15 cellular contexts compared by ENCODE assay signal in genomic region chr17:42363231-42363630, GRCh38. TPM values are rescaled to one million over a fixed set of nuclear protein-coding genes. Genes with fewer than 3 reads are reported as not detected.
DNase-seq lines count a peak whose midpoint lies in the region; ATAC-seq and TF ChIP-seq lines count a peak whose summit lies in the region.
"Had no signal": no experiment of that assay in that cellular context is flagged by ENCODE, and none has a peak within 500 bp of the region (broad histone marks: within the 10 kb centered on the region; RNA-seq: fewer than 3 reads in every experiment).

No MANE protein-coding gene starts in this region.

- H3K9me3 ChIP-seq in ascending aorta: no peaks in the 10 kb centered on the region
- H3K9me3 ChIP-seq: spleen, stomach had no signal

- H3K9me3 Mint-ChIP-seq in stimulated activated naive CD8-positive, alpha-beta T cell treated with anti-CD3 and anti-CD28 coated beads, Interleukin-15, Interleukin-2, amounts not matched to agents 100 ng/mL and 50 ng/mL, for 24 hours: no peaks in the 10 kb centered on the region
- H3K9me3 Mint-ChIP-seq in natural killer cell: no peaks in the 10 kb centered on the region

- peak overlapping the region; percentile 79 to 88 for H3K27ac ChIP-seq in ascending aorta
- H3K27ac ChIP-seq: stomach had no signal

- TF ChIP-seq CTCF in ascending aorta (IDR thresholded peaks at IDR 0.05): no peak
- no peak for TF ChIP-seq CTCF in natural killer cell (IDR thresholded peaks at IDR 0.05)

- H3K36me3 ChIP-seq in ascending aorta: no peaks in the 10 kb centered on the region
- H3K36me3 ChIP-seq: stomach had no signal

- DNase-seq in stimulated activated naive CD8-positive, alpha-beta T cell treated with anti-CD3 and anti-CD28 coated beads, Interleukin-15, Interleukin-2, amounts not matched to agents 100 U/mL and 50 U/mL, for 24 hours: no peak
- DNase-seq in ascending aorta (ENCODE audit: low spot score in 2 of 2) (no peak), natural killer cell (no peak), mucosa of gallbladder (ENCODE audit: low spot score) (no peak)
- DNase-seq: activated CD4-positive, alpha-beta T cell treated with anti-CD3 and anti-CD28 coated beads for 4 hours; activated effector memory CD4-positive, alpha-beta T cell treated with anti-CD3 and anti-CD28 coated beads, Interleukin-2, amount 50 U/mL, for 16 hours; hippocampal formation; left colon; NCI-H1436 treated with DMSO at 0.1 percent for 48 hours; spleen; stomach had no signal

- peaks cover 86% of the 10 kb centered on the region for H3K4me1 Mint-ChIP-seq in stimulated activated naive CD8-positive, alpha-beta T cell treated with anti-CD3 and anti-CD28 coated beads, Interleukin-15, Interleukin-2, amounts not matched to agents 100 ng/mL and 50 ng/mL, for 24 hours (ENCODE audit: low read depth)
- peaks cover 74 to 78% of the 10 kb centered on the region in 2 donors for H3K4me1 Mint-ChIP-seq in natural killer cell

- no peak for ATAC-seq in stimulated activated naive CD8-positive, alpha-beta T cell treated with anti-CD3 and anti-CD28 coated beads, Interleukin-15, Interleukin-2, amounts not matched to agents 100 U/mL and 50 U/mL, for 24 hours
- no peak for ATAC-seq in natural killer cell
- no peak for ATAC-seq in GM19467 (IDR thresholded peaks at IDR 0.05; ENCODE audit: unreplicated experiment)
- ATAC-seq in HG02852 (IDR thresholded peaks at IDR 0.05; ENCODE audit: unreplicated experiment): no peak
- ATAC-seq: left colon had no signal

- no peaks in the 10 kb centered on the region for H3K27me3 ChIP-seq in ascending aorta
- H3K27me3 ChIP-seq: spleen, stomach had no signal

- H3K4me1 ChIP-seq in ascending aorta: peaks cover 25 to 57% of the 10 kb centered on the region in 2 donors

- H3K4me3 ChIP-seq in ascending aorta: peak overlapping the region in 1 of 2 donors; percentile 21
- H3K4me3 ChIP-seq: spleen, stomach had no signal

- H3K36me3 Mint-ChIP-seq in stimulated activated naive CD8-positive, alpha-beta T cell treated with anti-CD3 and anti-CD28 coated beads, Interleukin-15, Interleukin-2, amounts not matched to agents 100 ng/mL and 50 ng/mL, for 24 hours (ENCODE audit: low read depth): peaks cover 63% of the 10 kb centered on the region
- H3K36me3 Mint-ChIP-seq in natural killer cell: no peaks in the 10 kb centered on the region

- peak overlapping the region; percentile 96 for H3K27ac Mint-ChIP-seq in stimulated activated naive CD8-positive, alpha-beta T cell treated with anti-CD3 and anti-CD28 coated beads, Interleukin-15, Interleukin-2, amounts not matched to agents 100 ng/mL and 50 ng/mL, for 24 hours
- H3K27ac Mint-ChIP-seq in natural killer cell: peak overlapping the region; percentile 66 to 79

- intact Hi-C loops in ascending aorta (cut with DNase I): loop anchor here (5.0 kb wide), 1 partner anchor 36 kb away; no protein-coding TSS in a partner anchor
- intact Hi-C loops in natural killer cell (cut with micrococcal nuclease): no loop called here

- H3K4me3 Mint-ChIP-seq in stimulated activated naive CD8-positive, alpha-beta T cell treated with anti-CD3 and anti-CD28 coated beads, Interleukin-15, Interleukin-2, amounts not matched to agents 100 ng/mL and 50 ng/mL, for 24 hours: peak overlapping the region; percentile 35
- H3K4me3 Mint-ChIP-seq in natural killer cell: peak overlapping the region; percentile 65
- H3K4me3 Mint-ChIP-seq: brain had no signal

- no peaks in the 10 kb centered on the region for H3K27me3 Mint-ChIP-seq in stimulated activated naive CD8-positive, alpha-beta T cell treated with anti-CD3 and anti-CD28 coated beads, Interleukin-15, Interleukin-2, amounts not matched to agents 100 ng/mL and 50 ng/mL, for 24 hours
- H3K27me3 Mint-ChIP-seq in natural killer cell (ENCODE audit: low read depth in 2 of 2): no peaks in the 10 kb centered on the region

RNA-seq across cellular contexts. Expression of gene STAT3, which starts 25.0 kb away (rescaled TPM):
- 181 TPM for total RNA-seq in ascending aorta
- 100 to 1,000 TPM; 190 to 246 (median 206) TPM for total RNA-seq in natural killer cell
- 140 TPM for total RNA-seq in mucosa of gallbladder

RNA-seq across cellular contexts. Expression of gene CAVIN1, which starts 59.8 kb away (rescaled TPM):
- total RNA-seq in ascending aorta (548 TPM), natural killer cell (under 1 TPM in 2 of 3 donors, not detected in 1; 0.11 to 0.20 TPM), mucosa of gallbladder (273 TPM)

Comparison
In these comparisons a context has a peak if more than half of its experiments do, and no peak if none do; other contexts are left out.
1. RNA of gene CAVIN1, which starts 59.8 kb away (total RNA-seq): 548 TPM in ascending aorta (single experiment) and 273 TPM in mucosa of gallbladder (single experiment); 0.11 to 0.20 TPM in natural killer cell; every median in the first group is over 100 times any median in the second.